Comparison of ENCODE assay signal across 1 cellular context in the genomic region with DNA sequence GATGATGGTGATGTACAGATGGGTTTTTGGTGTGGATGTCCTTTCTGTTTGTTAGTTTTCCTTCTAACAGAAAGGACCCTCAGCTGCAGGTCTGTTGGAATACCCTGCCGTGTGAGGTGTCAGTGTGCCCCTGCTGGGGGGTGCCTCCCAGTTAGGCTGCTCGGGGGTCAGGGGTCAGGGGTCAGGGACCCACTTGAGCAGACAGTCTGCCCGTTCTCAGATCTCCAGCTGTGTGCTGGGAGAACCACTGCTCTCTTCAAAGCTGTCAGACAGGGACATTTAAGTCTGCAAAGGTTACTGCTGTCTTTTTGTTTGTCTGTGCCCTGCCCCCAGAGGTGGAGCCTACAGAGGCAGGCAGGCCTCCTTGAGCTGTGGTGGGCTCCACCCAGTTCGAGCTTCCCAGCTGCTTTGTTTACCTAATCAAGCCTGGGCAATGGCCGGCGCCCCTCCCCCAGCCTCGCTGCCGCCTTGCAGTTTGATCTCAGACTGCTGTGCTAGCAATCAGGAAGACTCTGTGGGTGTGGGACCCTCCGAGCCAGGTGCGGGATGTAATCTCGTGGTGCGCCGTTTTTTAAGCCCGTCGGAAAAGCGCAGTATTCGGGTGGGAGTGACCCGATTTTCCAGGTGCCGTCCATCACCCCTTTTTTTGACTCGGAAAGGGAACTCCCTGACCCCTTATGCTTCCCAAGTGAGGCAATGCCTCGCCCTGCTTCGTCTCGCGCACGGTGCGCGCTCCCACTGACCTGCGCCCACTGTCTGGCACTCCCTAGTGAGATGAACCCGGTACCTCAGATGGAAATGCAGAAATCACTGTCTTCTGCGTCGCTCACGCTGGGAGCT.
TF ChIP-seq lines count a peak whose summit lies in the region.
"Not testable (repeated sequence)": the region's sequence is repeated elsewhere in the genome, so short reads cannot be mapped to it uniquely, and the experiment has no call there.

No MANE protein-coding gene starts in this region.

TF ChIP-seq in HepG2, 621 proteins besides CTCF, POLR2A, EP300 and RAD21 (continued from another document and continues in another):
- 0 out of 2 replicates have a peak, but pooled peaks have one; percentile 37 for TF ChIP-seq ZNF709 (CRISPR knock-in tag; IDR thresholded peaks at IDR 0.05)
- TF ChIP-seq ZNF232 (CRISPR knock-in tag; IDR thresholded peaks at IDR 0.05; ENCODE audit: borderline replicate concordance): peak; percentile 46; the same call in 1 of the 2 replicates
- TF ChIP-seq, protein P1, sequence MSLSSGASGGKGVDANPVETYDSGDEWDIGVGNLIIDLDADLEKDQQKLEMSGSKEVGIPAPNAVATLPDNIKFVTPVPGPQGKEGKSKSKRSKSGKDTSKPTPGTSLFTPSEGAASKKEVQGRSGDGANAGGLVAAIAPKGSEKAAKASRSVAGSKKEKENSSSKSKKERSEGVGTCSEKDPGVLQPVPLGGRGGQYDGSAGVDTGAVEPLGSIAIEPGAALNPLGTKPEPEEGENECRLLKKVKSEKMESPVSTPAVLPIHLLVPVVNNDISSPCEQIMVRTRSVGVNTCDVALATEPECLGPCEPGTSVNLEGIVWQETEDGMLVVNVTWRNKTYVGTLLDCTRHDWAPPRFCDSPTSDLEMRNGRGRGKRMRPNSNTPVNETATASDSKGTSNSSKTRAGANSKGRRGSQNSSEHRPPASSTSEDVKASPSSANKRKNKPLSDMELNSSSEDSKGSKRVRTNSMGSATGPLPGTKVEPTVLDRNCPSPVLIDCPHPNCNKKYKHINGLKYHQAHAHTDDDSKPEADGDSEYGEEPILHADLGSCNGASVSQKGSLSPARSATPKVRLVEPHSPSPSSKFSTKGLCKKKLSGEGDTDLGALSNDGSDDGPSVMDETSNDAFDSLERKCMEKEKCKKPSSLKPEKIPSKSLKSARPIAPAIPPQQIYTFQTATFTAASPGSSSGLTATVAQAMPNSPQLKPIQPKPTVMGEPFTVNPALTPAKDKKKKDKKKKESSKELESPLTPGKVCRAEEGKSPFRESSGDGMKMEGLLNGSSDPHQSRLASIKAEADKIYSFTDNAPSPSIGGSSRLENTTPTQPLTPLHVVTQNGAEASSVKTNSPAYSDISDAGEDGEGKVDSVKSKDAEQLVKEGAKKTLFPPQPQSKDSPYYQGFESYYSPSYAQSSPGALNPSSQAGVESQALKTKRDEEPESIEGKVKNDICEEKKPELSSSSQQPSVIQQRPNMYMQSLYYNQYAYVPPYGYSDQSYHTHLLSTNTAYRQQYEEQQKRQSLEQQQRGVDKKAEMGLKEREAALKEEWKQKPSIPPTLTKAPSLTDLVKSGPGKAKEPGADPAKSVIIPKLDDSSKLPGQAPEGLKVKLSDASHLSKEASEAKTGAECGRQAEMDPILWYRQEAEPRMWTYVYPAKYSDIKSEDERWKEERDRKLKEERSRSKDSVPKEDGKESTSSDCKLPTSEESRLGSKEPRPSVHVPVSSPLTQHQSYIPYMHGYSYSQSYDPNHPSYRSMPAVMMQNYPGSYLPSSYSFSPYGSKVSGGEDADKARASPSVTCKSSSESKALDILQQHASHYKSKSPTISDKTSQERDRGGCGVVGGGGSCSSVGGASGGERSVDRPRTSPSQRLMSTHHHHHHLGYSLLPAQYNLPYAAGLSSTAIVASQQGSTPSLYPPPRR (CRISPR knock-in tag; IDR thresholded peaks at IDR 0.05; ENCODE audit: borderline replicate concordance): 0 out of 2 replicates have a peak, but pooled peaks have one; percentile 20
- TF ChIP-seq ZNF557 (CRISPR knock-in tag; IDR thresholded peaks at IDR 0.05): peak; percentile 53; the same call in 1 of the 2 replicates
- peak; percentile 81 for TF ChIP-seq ZNF781 (CRISPR knock-in tag; IDR thresholded peaks at IDR 0.05; ENCODE audit: borderline replicate concordance, not compliant biosample characterization)
- TF ChIP-seq ELF1 (CRISPR knock-in tag; IDR thresholded peaks at IDR 0.05): peak; percentile 35; the same call in 1 of the 2 replicates
- 0 out of 4 replicates have a peak, but pooled peaks of 1 of the 2 experiments have one; percentile 29 for TF ChIP-seq NR2F1 (CRISPR knock-in tag; IDR thresholded peaks at IDR 0.05)
- peak; percentile 63; the same call in 1 of the 2 replicates for TF ChIP-seq TAF1 (CRISPR knock-in tag; IDR thresholded peaks at IDR 0.05)
- TF ChIP-seq YEATS4 (CRISPR knock-in tag; IDR thresholded peaks at IDR 0.05; ENCODE audit: borderline replicate concordance): peak; percentile 42; the same call in 1 of the 2 replicates
- 0 out of 2 replicates have a peak, but pooled peaks have one; percentile 38 for TF ChIP-seq TEAD2 (CRISPR knock-in tag; IDR thresholded peaks at IDR 0.05)
- TF ChIP-seq GATAD2A (CRISPR knock-in tag; IDR thresholded peaks at IDR 0.05): peak; percentile 56
- TF ChIP-seq MEIS1 (CRISPR knock-in tag; IDR thresholded peaks at IDR 0.05; ENCODE audit: borderline replicate concordance): 0 out of 2 replicates have a peak, but pooled peaks have one; percentile 36
- TF ChIP-seq ZBTB38 (CRISPR knock-in tag; IDR thresholded peaks at IDR 0.05): peak; percentile 59
- TF ChIP-seq SKI (IDR thresholded peaks at IDR 0.05; ENCODE audit: partially characterized antibody): peak; percentile 47
- peak; percentile 73; the same call in 1 of the 2 replicates for TF ChIP-seq MEF2D (CRISPR knock-in tag; IDR thresholded peaks at IDR 0.05)
- peak; percentile 80; the same call in 1 of the 2 replicates for TF ChIP-seq ZNF512B (CRISPR knock-in tag; IDR thresholded peaks at IDR 0.05; ENCODE audit: borderline replicate concordance)
- TF ChIP-seq HOXA3 (CRISPR knock-in tag; IDR thresholded peaks at IDR 0.05): peak; percentile 57
- peak; percentile 75 for TF ChIP-seq TBX2 (CRISPR knock-in tag; IDR thresholded peaks at IDR 0.05; ENCODE audit: borderline replicate concordance)
- TF ChIP-seq GABPB1 (CRISPR knock-in tag; IDR thresholded peaks at IDR 0.05): peak; percentile 24; the same call in 1 of the 2 replicates
- TF ChIP-seq ZNF619 (CRISPR knock-in tag; IDR thresholded peaks at IDR 0.05): 0 out of 2 replicates have a peak, but pooled peaks have one; percentile 68
- 0 out of 2 replicates have a peak, but pooled peaks have one; percentile 33 for TF ChIP-seq ISL2 (CRISPR knock-in tag; IDR thresholded peaks at IDR 0.05)
- TF ChIP-seq ZSCAN29 (CRISPR knock-in tag; conservative IDR thresholded peaks at IDR 0.05): 0 out of 2 replicates have a peak, but pooled peaks have one; percentile 56
- peak; percentile 22; the same call in 1 of the 2 replicates for TF ChIP-seq HOXA5 (CRISPR knock-in tag; IDR thresholded peaks at IDR 0.05)
- peak; percentile 47; the same call in 1 of the 2 replicates for TF ChIP-seq ZMYM4 (CRISPR knock-in tag; IDR thresholded peaks at IDR 0.05)
- peak; percentile 67; the same call in 1 of the 2 replicates for TF ChIP-seq NFKB2 (CRISPR knock-in tag; IDR thresholded peaks at IDR 0.05; ENCODE audit: borderline replicate concordance)
- 0 out of 2 replicates have a peak, but pooled peaks have one; percentile 11 for TF ChIP-seq ETV5 (CRISPR knock-in tag; IDR thresholded peaks at IDR 0.05; ENCODE audit: borderline replicate concordance)
- TF ChIP-seq PHF21A (CRISPR knock-in tag; IDR thresholded peaks at IDR 0.05): 0 out of 2 replicates have a peak, but pooled peaks have one; percentile 13
- 0 out of 2 replicates have a peak, but pooled peaks have one; percentile 16 for TF ChIP-seq MAFG (CRISPR knock-in tag; IDR thresholded peaks at IDR 0.05)
- peak; percentile 61; the same call in 1 of the 2 replicates for TF ChIP-seq BRD4 (CRISPR knock-in tag; IDR thresholded peaks at IDR 0.05)
- peak; percentile 39 for TF ChIP-seq HNF4A (CRISPR knock-in tag; IDR thresholded peaks at IDR 0.05)
- TF ChIP-seq, protein P2, sequence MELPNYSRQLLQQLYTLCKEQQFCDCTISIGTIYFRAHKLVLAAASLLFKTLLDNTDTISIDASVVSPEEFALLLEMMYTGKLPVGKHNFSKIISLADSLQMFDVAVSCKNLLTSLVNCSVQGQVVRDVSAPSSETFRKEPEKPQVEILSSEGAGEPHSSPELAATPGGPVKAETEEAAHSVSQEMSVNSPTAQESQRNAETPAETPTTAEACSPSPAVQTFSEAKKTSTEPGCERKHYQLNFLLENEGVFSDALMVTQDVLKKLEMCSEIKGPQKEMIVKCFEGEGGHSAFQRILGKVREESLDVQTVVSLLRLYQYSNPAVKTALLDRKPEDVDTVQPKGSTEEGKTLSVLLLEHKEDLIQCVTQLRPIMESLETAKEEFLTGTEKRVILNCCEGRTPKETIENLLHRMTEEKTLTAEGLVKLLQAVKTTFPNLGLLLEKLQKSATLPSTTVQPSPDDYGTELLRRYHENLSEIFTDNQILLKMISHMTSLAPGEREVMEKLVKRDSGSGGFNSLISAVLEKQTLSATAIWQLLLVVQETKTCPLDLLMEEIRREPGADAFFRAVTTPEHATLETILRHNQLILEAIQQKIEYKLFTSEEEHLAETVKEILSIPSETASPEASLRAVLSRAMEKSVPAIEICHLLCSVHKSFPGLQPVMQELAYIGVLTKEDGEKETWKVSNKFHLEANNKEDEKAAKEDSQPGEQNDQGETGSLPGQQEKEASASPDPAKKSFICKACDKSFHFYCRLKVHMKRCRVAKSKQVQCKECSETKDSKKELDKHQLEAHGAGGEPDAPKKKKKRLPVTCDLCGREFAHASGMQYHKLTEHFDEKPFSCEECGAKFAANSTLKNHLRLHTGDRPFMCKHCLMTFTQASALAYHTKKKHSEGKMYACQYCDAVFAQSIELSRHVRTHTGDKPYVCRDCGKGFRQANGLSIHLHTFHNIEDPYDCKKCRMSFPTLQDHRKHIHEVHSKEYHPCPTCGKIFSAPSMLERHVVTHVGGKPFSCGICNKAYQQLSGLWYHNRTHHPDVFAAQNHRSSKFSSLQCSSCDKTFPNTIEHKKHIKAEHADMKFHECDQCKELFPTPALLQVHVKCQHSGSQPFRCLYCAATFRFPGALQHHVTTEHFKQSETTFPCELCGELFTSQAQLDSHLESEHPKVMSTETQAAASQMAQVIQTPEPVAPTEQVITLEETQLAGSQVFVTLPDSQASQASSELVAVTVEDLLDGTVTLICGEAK (IDR thresholded peaks at IDR 0.05): not testable (repeated sequence)
- TF ChIP-seq, protein P2 (CRISPR knock-in tag; IDR thresholded peaks at IDR 0.05): peak; percentile 18; the same call in 1 of the 2 replicates
- TF ChIP-seq KDM6A (CRISPR knock-in tag; IDR thresholded peaks at IDR 0.05; ENCODE audit: low read depth): peak; percentile 33; the same call in 1 of the 2 replicates
- peak; percentile 54; the same call in 1 of the 2 replicates for TF ChIP-seq ERF (CRISPR knock-in tag; IDR thresholded peaks at IDR 0.05)
- peak; percentile 43; the same call in 1 of the 2 replicates for TF ChIP-seq DMAP1 (CRISPR knock-in tag; IDR thresholded peaks at IDR 0.05)
- peak; percentile 56; the same call in 1 of the 2 replicates for TF ChIP-seq ELF3 (CRISPR knock-in tag; IDR thresholded peaks at IDR 0.05)
